10 cellular contexts compared by ENCODE assay signal in genomic region chr3:187968883-187969580, GRCh38.
DNase-seq lines count a peak whose midpoint lies in the region; TF ChIP-seq lines count a peak whose summit lies in the region.
"Had no signal": no experiment of that assay in that cellular context is flagged by ENCODE, and none has a peak within 500 bp of the region (broad histone marks: within the 10 kb centered on the region; RNA-seq: fewer than 3 reads in every experiment).

No MANE protein-coding gene starts in this region.

- H3K4me3 ChIP-seq in foreskin fibroblast (ENCODE audit: low read depth in 1 of 2, low read length in 2 of 2) (no peak overlapping the region), subcutaneous abdominal adipose tissue (ENCODE audit: low read depth in 1 of 5, low read length in 5 of 5) (no peak overlapping the region)

- H3K27ac ChIP-seq in subcutaneous abdominal adipose tissue (ENCODE audit: low read depth, low read length), result peak overlapping the region; percentile 60
- H3K27ac ChIP-seq: 22Rv1 had no signal

- H3K27me3 ChIP-seq in subcutaneous abdominal adipose tissue (ENCODE audit: control insufficient read depth in 5 of 5, insufficient read depth in 4 of 5, low read length in 5 of 5), result no peaks in the 10 kb centered on the region

- peaks cover 2 to 16% (median 15%) of the 10 kb centered on the region in 5 donors for H3K4me1 ChIP-seq in subcutaneous abdominal adipose tissue (ENCODE audit: control insufficient read depth in 5 of 5, insufficient read depth in 5 of 5, low read length in 5 of 5)

- TF ChIP-seq CTCF in foreskin fibroblast (IDR thresholded peaks at IDR 0.05; ENCODE audit: low read depth, low read length), result no peak

- H3K9ac ChIP-seq in subcutaneous abdominal adipose tissue (ENCODE audit: low read length in 5 of 5), result no peak overlapping the region

- peak; percentile 14 for DNase-seq in NCI-H2107 treated with DMSO at 0.1 percent for 48 hours (lab: John Stamatoyannopoulos, UW; ENCODE audit: unreplicated experiment)
- no peak for DNase-seq in NCI-H2107 (lab: John Stamatoyannopoulos, UW)
- peak; percentile 78 for DNase-seq in SIG-M5 (lab: John Stamatoyannopoulos, UW)
- peak; percentile 87 to 91 for DNase-seq in foreskin fibroblast
- no peak for DNase-seq in stimulated activated CD4-positive, alpha-beta T cell treated with anti-CD3 and anti-CD28 coated beads, Interleukin-12 subunit alpha, Interleukin-12 subunit beta, amount 100 ng/mL, for 4 hours
- DNase-seq in COLO668 (lab: John Stamatoyannopoulos, UW; ENCODE audit: unreplicated experiment), result no peak
- DNase-seq in cerebellum (ENCODE audit: low spot score), result no peak
- DNase-seq: activated CD4-positive, alpha-beta T cell treated with anti-CD3 and anti-CD28 coated beads for 48 hours had no signal

- no peaks in the 10 kb centered on the region for H3K36me3 ChIP-seq in subcutaneous abdominal adipose tissue (ENCODE audit: control insufficient read depth in 5 of 5, insufficient read depth in 5 of 5, low read length in 5 of 5)

- H3K9me3 ChIP-seq in subcutaneous abdominal adipose tissue (ENCODE audit: control insufficient read depth in 5 of 5, low read length in 5 of 5), result no peaks in the 10 kb centered on the region

Comparison
In these comparisons a context has a peak if more than half of its experiments do, and no peak if none do; other contexts are left out.
1. DNase-seq: peak in NCI-H2107 treated with DMSO at 0.1 percent for 48 hours (single experiment), SIG-M5 (single experiment) and foreskin fibroblast (2 of 2); none in NCI-H2107 (single experiment), stimulated activated CD4-positive, alpha-beta T cell treated with anti-CD3 and anti-CD28 coated beads, Interleukin-12 subunit alpha, Interleukin-12 subunit beta, amount 100 ng/mL, for 4 hours (single experiment), COLO668 (single experiment) and cerebellum (single experiment).